Comparison of ENCODE assay signal across 8 cellular contexts in genomic region chr16:1333149-1333812, GRCh38. TPM values are rescaled to one million over a fixed set of nuclear protein-coding genes. Genes with fewer than 3 reads are reported as not detected.
DNase-seq lines count a peak whose midpoint lies in the region; ATAC-seq and TF ChIP-seq lines count a peak whose summit lies in the region.

BAIAP3 (plus strand) TSS chr16:1333645; CDS start chr16:1338550, 4,905 bp downstream.

- no peak for TF ChIP-seq RAD21 in neural cell (conservative IDR thresholded peaks at IDR 0.05)

- H4K20me1 ChIP-seq in neural cell (ENCODE audit: insufficient read depth) = no peaks in the 10 kb centered on the region

- no peak within 1 kb of the TSS for H3K27ac ChIP-seq in neural cell (ENCODE audit: low read length)

- no peaks in the 10 kb centered on the region for H3K9me2 ChIP-seq in neural cell (ENCODE audit: insufficient read depth, low read length)

- H3K9ac ChIP-seq in neural cell (ENCODE audit: low read length) = peak within 1 kb of the TSS; percentile 74

- TF ChIP-seq EP300 in neural cell (conservative IDR thresholded peaks at IDR 0.05; ENCODE audit: poor library complexity, severe bottlenecking) = no peak

- no peak within 1 kb of the TSS for H2AFZ ChIP-seq in neural cell (ENCODE audit: low read depth, low read length)

- no peaks in the 10 kb centered on the region for H3F3A ChIP-seq in neural cell (ENCODE audit: insufficient read depth, low read length, poor library complexity, severe bottlenecking)

- H3K4me2 ChIP-seq in neural cell (ENCODE audit: low read length) = peak within 1 kb of the TSS; percentile 73

- peak; percentile 43 for DNase-seq in NCI-H748 (lab: John Stamatoyannopoulos, UW; ENCODE audit: unreplicated experiment)
- DNase-seq in NCI-H748 treated with DMSO at 0.1 percent for 48 hours (lab: John Stamatoyannopoulos, UW) = no peak
- DNase-seq in activated CD4-positive, alpha-beta T cell treated with anti-CD3 and anti-CD28 coated beads, Interleukin-2, amount 50 U/mL, for 48 hours = peak; percentile 50 to 54
- peak; percentile 56 for DNase-seq in epithelial cell of esophagus (ENCODE audit: low read depth)
- no peak for DNase-seq in SKM-1 treated with dmso at 0.1 percent for 144 hours (lab: John Stamatoyannopoulos, UW; ENCODE audit: unreplicated experiment)

- H3K36me3 ChIP-seq in neural cell (ENCODE audit: insufficient read depth, low read length) = no peaks in the 10 kb centered on the region

- H3K9me3 ChIP-seq in neural cell (ENCODE audit: low read length) = no peaks in the 10 kb centered on the region

- no peak within 1 kb of the TSS for H3K4me3 ChIP-seq in epithelial cell of esophagus (ENCODE audit: low read length)
- peak within 1 kb of the TSS; percentile 76 for H3K4me3 ChIP-seq in neural cell (ENCODE audit: low read length)

- H3K79me2 ChIP-seq in neural cell (replicated peaks; ENCODE audit: insufficient read depth, low read length) = peaks cover 17% of the 10 kb centered on the region

- H3K27me3 ChIP-seq in neural cell (ENCODE audit: insufficient read depth, low read depth, low read length) = peaks cover 33% of the 10 kb centered on the region

- ATAC-seq in HG03521 (IDR thresholded peaks at IDR 0.05; ENCODE audit: unreplicated experiment) (no peak), HG03175 (IDR thresholded peaks at IDR 0.05; ENCODE audit: unreplicated experiment) (no peak)

- no peak for TF ChIP-seq CTCF in epithelial cell of esophagus (IDR thresholded peaks at IDR 0.05; ENCODE audit: insufficient read depth, low read depth, low read length, missing control alignments)
- TF ChIP-seq CTCF in neural cell (IDR thresholded peaks at IDR 0.05; ENCODE audit: poor library complexity, severe bottlenecking) = no peak

TF ChIP-seq in neural cell, 6 proteins besides CTCF, POLR2A, EP300 and RAD21:
- TF ChIP-seq REST (IDR thresholded peaks at IDR 0.05; ENCODE audit: borderline replicate concordance) = no peak
- TF ChIP-seq POLR2AphosphoS5 (IDR thresholded peaks at IDR 0.05) = peak; percentile 78
- TF ChIP-seq EZH2 (IDR thresholded peaks at IDR 0.05; ENCODE audit: borderline replicate concordance, insufficient read depth, low read length, poor library complexity, severe bottlenecking) = no peak
- no peak for TF ChIP-seq MXI1 (conservative IDR thresholded peaks at IDR 0.05; ENCODE audit: poor library complexity, severe bottlenecking)

RNA-seq across cellular contexts. Expression of gene BAIAP3, which starts in this region (rescaled TPM):
- polyA plus RNA-seq in neural cell = 65.2 and 93.7 TPM in 2 replicates
- 33.0 and 36.8 TPM in 2 replicates for polyA minus RNA-seq in neural cell

Comparison
In these comparisons a context has a peak if more than half of its experiments do, and no peak if none do; other contexts are left out.
1. DNase-seq: peak in NCI-H748 (single experiment), activated CD4-positive, alpha-beta T cell treated with anti-CD3 and anti-CD28 coated beads, Interleukin-2, amount 50 U/mL, for 48 hours (2 of 2) and epithelial cell of esophagus (single experiment); none in NCI-H748 treated with DMSO at 0.1 percent for 48 hours (single experiment) and SKM-1 treated with dmso at 0.1 percent for 144 hours (single experiment).